Comparison of ENCODE assay signal across 26 cellular contexts in genomic region chr15:41716864-41717263, GRCh38.
"Had no signal": no experiment of that assay in that cellular context is flagged by ENCODE, and none has a peak within 500 bp of the region (broad histone marks: within the 10 kb centered on the region; RNA-seq: fewer than 3 reads in every experiment).

No MANE protein-coding gene starts in this region.

- ATAC-seq: effector memory CD8-positive, alpha-beta T cell; esophagus mucosa; gastrocnemius medialis; left colon; left lobe of liver; lower lobe of right lung; naive thymus-derived CD4-positive, alpha-beta T cell had no signal

- H3K4me3 ChIP-seq: colonic mucosa, esophagus squamous epithelium, gastrocnemius medialis, heart right ventricle, left ventricle myocardium inferior, lower lobe of right lung had no signal

- H3K4me1 ChIP-seq: colonic mucosa, esophagus squamous epithelium, gastrocnemius medialis, lower lobe of right lung had no signal

- FAIRE-seq: endometrium, kidney had no signal

- H3K27ac ChIP-seq: colonic mucosa, epithelial cell of prostate, esophagus squamous epithelium, gastrocnemius medialis, left ventricle myocardium inferior, lower lobe of right lung had no signal

- H3K9me3 ChIP-seq: colonic mucosa, esophagus squamous epithelium, gastrocnemius medialis, heart right ventricle, left ventricle myocardium inferior, lower lobe of right lung had no signal

- DNase-seq: colonic mucosa; cortex of kidney; effector CD8-positive, alpha-beta T cell; effector memory CD8-positive, alpha-beta T cell; endodermal cell; erythroblast; esophagus squamous epithelium; foreskin fibroblast; foreskin melanocyte; gastrocnemius medialis; glutamatergic neuron; head of caudate nucleus; heart right ventricle; hippocampal formation; kidney; kidney glomerular epithelial cell; left colon; left ventricle myocardium inferior; lower lobe of right lung; mesendoderm; midbrain; naive thymus-derived CD4-positive, alpha-beta T cell had no signal

- H3K27me3 ChIP-seq: colonic mucosa, esophagus squamous epithelium, gastrocnemius medialis, heart right ventricle had no signal
